1 cellular context compared by ENCODE assay signal in the genomic region with DNA sequence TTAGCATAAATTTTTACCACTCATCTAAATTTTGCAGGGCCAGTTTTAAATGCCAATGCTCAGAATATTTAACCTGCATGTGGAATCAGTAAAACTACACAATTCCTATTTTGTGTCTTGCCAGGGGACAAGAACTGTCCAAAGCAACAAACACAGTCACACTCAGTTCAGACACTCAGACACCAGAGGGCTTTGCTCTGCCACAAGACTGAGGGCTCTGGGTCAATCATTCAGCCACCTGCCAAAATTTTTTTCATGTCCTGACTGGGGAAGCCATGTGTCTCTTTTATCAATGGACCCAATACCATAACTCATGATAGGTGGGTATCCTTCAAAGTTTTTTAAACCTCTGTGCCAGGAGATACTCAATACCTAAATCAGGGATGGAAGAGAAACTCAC.
TF ChIP-seq lines count a peak whose summit lies in the region.

No MANE protein-coding gene starts in this region.

TF ChIP-seq in HepG2, 621 proteins besides CTCF, POLR2A, EP300 and RAD21 (continued from another document):
- TF ChIP-seq ZNF639 (CRISPR knock-in tag; conservative IDR thresholded peaks at IDR 0.05) (no peak), ZNF652 (CRISPR knock-in tag; IDR thresholded peaks at IDR 0.05; ENCODE audit: borderline replicate concordance, low read depth) (no peak), ZFX (CRISPR knock-in tag; IDR thresholded peaks at IDR 0.05; ENCODE audit: low read depth) (no peak), ZNF296 (CRISPR knock-in tag; conservative IDR thresholded peaks at IDR 0.05) (no peak)
